ENCODE assay signal across 14 cellular contexts in genomic region chr15:85048430-85048829, GRCh38.
DNase-seq lines count a peak whose midpoint lies in the region; ATAC-seq, FAIRE-seq and TF ChIP-seq lines count a peak whose summit lies in the region.
"Had no signal": no experiment of that assay in that cellular context is flagged by ENCODE, and none has a peak within 500 bp of the region (broad histone marks: within the 10 kb centered on the region; RNA-seq: fewer than 3 reads in every experiment).

No MANE protein-coding gene starts in this region.

- H3K27ac ChIP-seq in WERI-Rb-1: no peak overlapping the region

- peak overlapping the region; percentile 9 for H3K4me2 ChIP-seq in skeletal muscle satellite cell (ENCODE audit: low read length)

- no peaks in the 10 kb centered on the region for H3K9me3 ChIP-seq in T-helper 17 cell (ENCODE audit: control insufficient read depth, low read length, poor library complexity, severe bottlenecking)
- H3K9me3 ChIP-seq in skeletal muscle satellite cell (replicated peaks; ENCODE audit: low read length): no peaks in the 10 kb centered on the region
- peaks cover 3% of the 10 kb centered on the region for H3K9me3 ChIP-seq in WERI-Rb-1 (ENCODE audit: severe bottlenecking)

- H3K27me3 ChIP-seq in skeletal muscle satellite cell (ENCODE audit: control insufficient read depth, insufficient read depth, low read length) (no peaks in the 10 kb centered on the region), WERI-Rb-1 (ENCODE audit: insufficient read depth, low read depth, severe bottlenecking) (no peaks in the 10 kb centered on the region)

- TF ChIP-seq CTCF in epithelial cell of esophagus (IDR thresholded peaks at IDR 0.05; ENCODE audit: insufficient read depth, low read depth, low read length, missing control alignments) (no peak), WERI-Rb-1 (IDR thresholded peaks at IDR 0.05; ENCODE audit: low read depth, low read length) (no peak)

- H3K36me3 ChIP-seq in skeletal muscle satellite cell (ENCODE audit: insufficient read depth, low read length): no peaks in the 10 kb centered on the region
- H3K36me3 ChIP-seq in WERI-Rb-1: no peaks in the 10 kb centered on the region

- no peak overlapping the region for H3K4me3 Mint-ChIP-seq in T-helper 17 cell

- peak; percentile 4 for DNase-seq in NCI-H510A treated with DMSO at 0.1 percent for 48 hours (lab: John Stamatoyannopoulos, UW)
- DNase-seq in NCI-H510A (lab: John Stamatoyannopoulos, UW): no peak
- no peak for DNase-seq in T-helper 17 cell
- peak; percentile 34 for DNase-seq in epithelial cell of esophagus (ENCODE audit: low read depth)
- no peak for DNase-seq in urothelium cell line (ENCODE audit: low spot score)
- no peak for DNase-seq in WERI-Rb-1
- DNase-seq: 8988T; DMS153; islet precursor cell; NCI-H2171 treated with DMSO at 0.1 percent for 48 hours; stimulated activated CD4-positive, alpha-beta T cell treated with anti-CD3 and anti-CD28 coated beads, Interleukin-2, amount 100 ng/mL, for 24 hours; stimulated activated naive CD4-positive, alpha-beta T cell treated with Interleukin-2 at 50 U/mL for 16 hours had no signal

- H3K27me3 Mint-ChIP-seq in T-helper 17 cell: no peaks in the 10 kb centered on the region

- FAIRE-seq in urothelium cell line (lab: Jason Lieb, UNC): no peak

- H3K4me1 Mint-ChIP-seq in T-helper 17 cell: peaks cover 27% of the 10 kb centered on the region

- H3K4me1 ChIP-seq in skeletal muscle satellite cell (ENCODE audit: control insufficient read depth, insufficient read depth, low read length): peaks cover 17% of the 10 kb centered on the region

- ATAC-seq in T-helper 17 cell: no peak
- ATAC-seq in GM21390 (IDR thresholded peaks at IDR 0.05; ENCODE audit: unreplicated experiment): no peak

- H3K36me3 Mint-ChIP-seq in T-helper 17 cell (ENCODE audit: low read depth): peaks cover 2% of the 10 kb centered on the region

- H3K9ac ChIP-seq in skeletal muscle satellite cell (ENCODE audit: low read depth, low read length): peak overlapping the region; percentile 6

- H3K27ac Mint-ChIP-seq in T-helper 17 cell: peak overlapping the region; percentile 72

- no peak overlapping the region for H3K4me3 ChIP-seq in epithelial cell of esophagus (ENCODE audit: low read length)
- no peak overlapping the region for H3K4me3 ChIP-seq in skeletal muscle satellite cell (ENCODE audit: low read length)
- H3K4me3 ChIP-seq in WERI-Rb-1 (ENCODE audit: low read depth, low read length): no peak overlapping the region

Comparison
In these comparisons a context has a peak if more than half of its experiments do, and no peak if none do; other contexts are left out.
1. DNase-seq: peak in NCI-H510A treated with DMSO at 0.1 percent for 48 hours (single experiment) and epithelial cell of esophagus (single experiment); none in NCI-H510A (single experiment), T-helper 17 cell (0 of 3), urothelium cell line (single experiment) and WERI-Rb-1 (single experiment).